15 cellular contexts compared by ENCODE assay signal in genomic region chr16:669666-670065, GRCh38. TPM values are rescaled to one million over a fixed set of nuclear protein-coding genes. Genes with fewer than 3 reads are reported as not detected.
A peak's percentile ranks its signal among the peaks of the same experiment; 100 is the strongest.
DNase-seq lines count a peak whose midpoint lies in the region; ATAC-seq, FAIRE-seq and TF ChIP-seq lines count a peak whose summit lies in the region.
"Had no signal": no experiment of that assay in that cellular context is flagged by ENCODE, and none has a peak within 500 bp of the region (broad histone marks: within the 10 kb centered on the region; RNA-seq: fewer than 3 reads in every experiment).

No MANE protein-coding gene starts in this region.

- CTCF ChIA-PET in activated CD8-positive, alpha-beta memory T cell treated with anti-CD3 and anti-CD28 coated beads, Interleukin-2, amount 10 ng/mL, durations not matched to agents 7 days and 5 days (lab: Charles Lee), result interaction anchor here (1.6 kb wide), 1 partner anchor 15 kb away, joined by 3 read pairs; the partner anchor contains the start of gene JMJD8
- CTCF ChIA-PET in K562 (lab: Yijun Ruan, JAX; ENCODE audit: low intra/inter-chr PET ratio), result no interaction called here

- peaks cover 28% of the 10 kb centered on the region for H3K79me2 ChIP-seq in K562 (ENCODE audit: control insufficient read depth, insufficient read depth, low read length)

- H3K27ac Mint-ChIP-seq in activated CD8-positive, alpha-beta memory T cell treated with anti-CD3 and anti-CD28 coated beads, Interleukin-2, amount 10 ng/mL, durations not matched to agents 7 days and 5 days, result no peak overlapping the region
- no peak overlapping the region for H3K27ac Mint-ChIP-seq in osteocyte (ENCODE audit: unreplicated experiment)

- H3K27me3 Mint-ChIP-seq in activated CD8-positive, alpha-beta memory T cell treated with anti-CD3 and anti-CD28 coated beads, Interleukin-2, amount 10 ng/mL, durations not matched to agents 7 days and 5 days, result no peaks in the 10 kb centered on the region
- no peaks in the 10 kb centered on the region for H3K27me3 Mint-ChIP-seq in osteocyte (ENCODE audit: unreplicated experiment)

- no peak overlapping the region for H2AFZ ChIP-seq in K562 (ENCODE audit: low read depth, low read length)

- peaks cover 10% of the 10 kb centered on the region for H3K4me1 Mint-ChIP-seq in activated CD8-positive, alpha-beta memory T cell treated with anti-CD3 and anti-CD28 coated beads, Interleukin-2, amount 10 ng/mL, durations not matched to agents 7 days and 5 days
- H3K4me1 Mint-ChIP-seq in osteocyte (ENCODE audit: unreplicated experiment), result peaks cover 6% of the 10 kb centered on the region

- H3K36me3 ChIP-seq in MG63, result peaks cover 63% of the 10 kb centered on the region
- peaks cover 58% of the 10 kb centered on the region for H3K36me3 ChIP-seq in K562 (ENCODE audit: control insufficient read depth, insufficient read depth, low read length)
- H3K36me3 ChIP-seq in esophagus muscularis mucosa, result peaks cover 42 to 56% (median 50%) of the 10 kb centered on the region in 4 donors

- H3K9me3 ChIP-seq in MG63 (no peaks in the 10 kb centered on the region), K562 (replicated peaks; ENCODE audit: control insufficient read depth, insufficient read depth, low read depth, low read length) (no peaks in the 10 kb centered on the region), esophagus muscularis mucosa (no peaks in the 10 kb centered on the region)

- 93% methylated on average over 12 of the region's 13 CpGs for WGBS in K562 (ENCODE audit: insufficient coverage, low coverage, missing lambda C conversion rate)
- WGBS in esophagus muscularis mucosa, result 92% methylated on average over 5 of the region's 13 CpGs

- H3K9me3 Mint-ChIP-seq in activated CD8-positive, alpha-beta memory T cell treated with anti-CD3 and anti-CD28 coated beads, Interleukin-2, amount 10 ng/mL, durations not matched to agents 7 days and 5 days (ENCODE audit: low read depth), result no peaks in the 10 kb centered on the region
- no peaks in the 10 kb centered on the region for H3K9me3 Mint-ChIP-seq in osteocyte (ENCODE audit: unreplicated experiment)

- no peaks in the 10 kb centered on the region for H3K27me3 ChIP-seq in MG63
- no peaks in the 10 kb centered on the region for H3K27me3 ChIP-seq in K562 (ENCODE audit: control insufficient read depth in 2 of 2, insufficient read depth in 2 of 2, low read length in 2 of 2)
- no peaks in the 10 kb centered on the region for H3K27me3 ChIP-seq in esophagus muscularis mucosa

- in situ Hi-C loops in K562 (cut with MboI), result loop anchor here (5.0 to 10.0 kb wide), 2 partner anchors 92 to 275 kb away; partner anchors contain the start of gene NME4

- intact Hi-C loops in K562 (cut with micrococcal nuclease), result loop anchor here (5.0 to 10.0 kb wide), 2 partner anchors 92 to 275 kb away; partner anchors contain the start of gene NME4
- intact Hi-C loops in esophagus muscularis mucosa (cut with DNase I), result no loop called here

- H3K4me2 ChIP-seq in K562 (ENCODE audit: insufficient read depth, low read length), result peak overlapping the region; percentile 80; the same call in 1 of the 2 replicates

- TF ChIP-seq CTCF in K562 (IDR thresholded peaks at IDR 0.05 in 2 of 3, conservative IDR thresholded peaks at IDR 0.05 in 1 of 3; ENCODE audit: insufficient read depth in 2 of 3, low read depth in 1 of 3, low read length in 3 of 3) (no peak), osteocyte (IDR thresholded peaks at IDR 0.05) (no peak), esophagus muscularis mucosa (IDR thresholded peaks at IDR 0.05) (no peak)

- POLR2A ChIA-PET in K562 (lab: Yijun Ruan, JAX), result interaction anchor here (1.1 kb wide), 1 partner anchor 12 kb away, joined by 4 read pairs; no protein-coding TSS in a partner anchor

- H3K4me3 ChIP-seq in MG63, result peak overlapping the region; percentile 96
- peak overlapping the region; percentile 99; the same call in 1 of the 2 replicates for H3K4me3 ChIP-seq in K562
- no peak overlapping the region for H3K4me3 ChIP-seq in esophagus muscularis mucosa

- TF ChIP-seq EP300 in K562 (IDR thresholded peaks at IDR 0.05; ENCODE audit: low read length) (no peak), esophagus muscularis mucosa (IDR thresholded peaks at IDR 0.05) (no peak)

- no peak overlapping the region; the same call in 2 of the 3 replicates for H3K27ac ChIP-seq in K562 (ENCODE audit: extremely low read depth, low read depth, low read length)
- no peak overlapping the region for H3K27ac ChIP-seq in esophagus muscularis mucosa (replicated peaks in 1 of 4)
- H3K27ac ChIP-seq: SK-N-MC had no signal

- peaks cover 8% of the 10 kb centered on the region for H3K36me3 Mint-ChIP-seq in activated CD8-positive, alpha-beta memory T cell treated with anti-CD3 and anti-CD28 coated beads, Interleukin-2, amount 10 ng/mL, durations not matched to agents 7 days and 5 days
- peaks cover 5% of the 10 kb centered on the region for H3K36me3 Mint-ChIP-seq in osteocyte (ENCODE audit: unreplicated experiment)

- no peak for TF ChIP-seq RAD21 in K562 (CRISPR knock-in tag; conservative IDR thresholded peaks at IDR 0.05 in 1 of 2, IDR thresholded peaks at IDR 0.05 in 1 of 2)

- TF ChIP-seq POLR2A in K562 (conservative IDR thresholded peaks at IDR 0.05) (no peak), esophagus muscularis mucosa (IDR thresholded peaks at IDR 0.05; ENCODE audit: low read depth) (no peak)

- BruUV-seq in K562 (replicated peaks; lab: Mats Ljungman, UMichigan), result no TSS peak

- H3K4me1 ChIP-seq in K562 (replicated peaks in 1 of 2; ENCODE audit: control insufficient read depth in 2 of 2, insufficient read depth in 2 of 2, low read length in 2 of 2), result peaks cover 17 to 95% of the 10 kb centered on the region in 2 experiments
- H3K4me1 ChIP-seq in esophagus muscularis mucosa, result peaks cover 15 to 34% (median 26%) of the 10 kb centered on the region in 4 donors

- H3K9ac ChIP-seq in K562 (ENCODE audit: insufficient read depth in 1 of 2, low read depth in 2 of 2, low read length in 2 of 2), result peak overlapping the region in 1 of 2 experiments; percentile 98; a peak in 2 of 4 replicates

- FAIRE-seq in K562 (lab: Jason Lieb, UNC), result no peak
- FAIRE-seq: endothelial cell of umbilical vein, G401.6 had no signal

- 0 out of 2 replicates have a peak, but pooled peaks cover 4% of the 10 kb centered on the region for H4K20me1 ChIP-seq in K562 (replicated peaks; ENCODE audit: control insufficient read depth, insufficient read depth, low read length)

- H3K4me3 Mint-ChIP-seq in activated CD8-positive, alpha-beta memory T cell treated with anti-CD3 and anti-CD28 coated beads, Interleukin-2, amount 10 ng/mL, durations not matched to agents 7 days and 5 days, result peak overlapping the region; percentile 73
- H3K4me3 Mint-ChIP-seq in osteocyte (ENCODE audit: unreplicated experiment), result peak overlapping the region; percentile 76

- no peak for DNase-seq in activated CD8-positive, alpha-beta memory T cell treated with anti-CD3 and anti-CD28 coated beads, Interleukin-2, amount 10 ng/mL, durations not matched to agents 7 days and 5 days
- no peak for DNase-seq in activated CD8-positive, alpha-beta memory T cell treated with anti-CD3 and anti-CD28 coated beads, Interleukin-2, amount 50 U/mL, for 48 hours
- no peak for DNase-seq in MG63
- no peak for DNase-seq in K562 (ENCODE audit: extremely low read depth in 1 of 4, low spot score in 3 of 4)
- no peak for DNase-seq in osteocyte (ENCODE audit: extremely low spot score, unreplicated experiment)
- DNase-seq in left lobe of liver (ENCODE audit: low spot score), result no peak
- DNase-seq in esophagus muscularis mucosa (ENCODE audit: extremely low spot score), result no peak
- DNase-seq in cortex of kidney (lab: John Stamatoyannopoulos, UW), result no peak
- DNase-seq: hypothalamus, mesenchymal stem cell, NCI-H526 treated with DMSO at 0.1 percent for 48 hours, retina had no signal

- no peaks in the 10 kb centered on the region for H3K9me1 ChIP-seq in K562 (ENCODE audit: control insufficient read depth, insufficient read depth, low read length)

- no peak for ATAC-seq in activated CD8-positive, alpha-beta memory T cell treated with anti-CD3 and anti-CD28 coated beads, Interleukin-2, amount 10 ng/mL, durations not matched to agents 7 days and 5 days
- ATAC-seq in K562, result no peak
- ATAC-seq in left lobe of liver, result no peak

RNA-seq across cellular contexts. Expression of gene RHOT2, which starts 1.7 kb away (rescaled TPM):
- total RNA-seq in activated CD8-positive, alpha-beta memory T cell treated with anti-CD3 and anti-CD28 coated beads, Interleukin-2, amount 10 ng/mL, durations not matched to agents 7 days and 5 days, result 100 to 1,000 TPM; 134 to 168 TPM
- 48.7 and 72.8 TPM in 2 replicates for total RNA-seq in MG63 (2014; rRNA removed; shearing (Covaris generic); ENCODE audit: low replicate concordance)
- total RNA-seq in K562 (2011; cell fraction: chromatin; rRNA removed; ENCODE audit: low replicate concordance), result 214 and 929 TPM in 2 replicates
- total RNA-seq in K562 (2011; cell fraction: nucleolus; rRNA removed), result 1,026 and 1,077 TPM in 2 replicates
- 329 and 385 TPM in 2 replicates for total RNA-seq in K562 (2011; cell fraction: nucleoplasm; rRNA removed)
- total RNA-seq in K562 (2014; rRNA removed) (116 and 158 TPM in 2 replicates), K562 (2014; rRNA removed; fragmentation: Illumina TruSeq; extraction: Trizol) (18.6 and 26.7 TPM in 2 replicates), K562 (2015; rRNA removed; fragmentation: Illumina TruSeq; extraction: Trizol) (83.6 and 87.9 TPM in 2 replicates), K562 (2021) (267 TPM in 2 replicates), osteocyte (125 and 126 TPM in 2 replicates), left lobe of liver (57.9 TPM), esophagus muscularis mucosa (10 to 100 TPM; 34.5 to 67.5 (median 58.6) TPM)
- polyA plus RNA-seq in K562 (2011; rRNA removed) (118 and 173 TPM in 2 replicates), K562 (2014; fragmentation: Illumina TruSeq; extraction: Trizol) (112 and 139 TPM in 2 replicates), K562 (2014; fragmentation: Nextera tagmentation; extraction: Ambion mirVana) (1 to 10 TPM; 5.0 to 6.8 TPM), K562 (2014; rRNA removed) (373 and 378 TPM in 2 replicates)
- polyA plus RNA-seq in K562 (2011; cell fraction: cytosol; rRNA removed), result 121 and 296 TPM in 2 replicates
- polyA plus RNA-seq in K562 (2011; cell fraction: nucleus; rRNA removed), result 1,454 and 2,407 TPM in 2 replicates
- polyA plus RNA-seq in K562 (2012), result 192 and 214 TPM in 2 replicates
- polyA minus RNA-seq in K562 (2011; rRNA and poly(A)+ RNA removed), result 14.4 and 20.6 TPM in 2 replicates
- 48.0 and 67.2 TPM in 2 replicates for polyA minus RNA-seq in K562 (2011; cell fraction: cytosol; rRNA and poly(A)+ RNA removed)
- 214 and 219 TPM in 2 replicates for polyA minus RNA-seq in K562 (2011; cell fraction: nucleus; rRNA and poly(A)+ RNA removed)

RNA-seq across cellular contexts. Expression of gene RHBDL1, which starts 5.8 kb away (rescaled TPM):
- under 1 TPM; 0.37 to 0.79 TPM for total RNA-seq in activated CD8-positive, alpha-beta memory T cell treated with anti-CD3 and anti-CD28 coated beads, Interleukin-2, amount 10 ng/mL, durations not matched to agents 7 days and 5 days
- 0.16 TPM in 1 of 2 replicates, not detected in the other for total RNA-seq in MG63 (2014; rRNA removed; shearing (Covaris generic); ENCODE audit: low replicate concordance)
- total RNA-seq in K562 (2011; cell fraction: chromatin; rRNA removed; ENCODE audit: low replicate concordance), result 4.0 and 18.2 TPM in 2 replicates
- total RNA-seq in K562 (2011; cell fraction: nucleolus; rRNA removed), result 16.8 and 19.9 TPM in 2 replicates
- total RNA-seq in K562 (2011; cell fraction: nucleoplasm; rRNA removed), result 6.3 and 7.2 TPM in 2 replicates
- total RNA-seq in K562 (2014; rRNA removed), result 2.7 and 3.9 TPM in 2 replicates
- 0.11 TPM in 1 of 2 replicates, not detected in the other for total RNA-seq in K562 (2014; rRNA removed; fragmentation: Illumina TruSeq; extraction: Trizol)
- total RNA-seq in K562 (2015; rRNA removed; fragmentation: Illumina TruSeq; extraction: Trizol), result 0.79 and 0.94 TPM in 2 replicates
- total RNA-seq in K562 (2021), result 3.6 and 4.0 TPM in 2 replicates
- 1.7 and 3.5 TPM in 2 replicates for polyA plus RNA-seq in K562 (2011; rRNA removed)
- 2.9 and 8.6 TPM in 2 replicates for polyA plus RNA-seq in K562 (2011; cell fraction: cytosol; rRNA removed)
- polyA plus RNA-seq in K562 (2011; cell fraction: nucleus; rRNA removed), result 36.3 and 53.0 TPM in 2 replicates
- 2.4 and 6.7 TPM in 2 replicates for polyA plus RNA-seq in K562 (2012)
- 0.55 and 1.1 TPM in 2 replicates for polyA plus RNA-seq in K562 (2014; fragmentation: Illumina TruSeq; extraction: Trizol)
- polyA plus RNA-seq in K562 (2014; fragmentation: Nextera tagmentation; extraction: Ambion mirVana), result under 1 TPM in 1 of 2 experiments, not detected in 1; 0.03 TPM
- polyA plus RNA-seq in K562 (2014; rRNA removed), result 3.4 and 5.6 TPM in 2 replicates
- polyA minus RNA-seq in K562 (2011; rRNA and poly(A)+ RNA removed), result 0.15 and 0.39 TPM in 2 replicates
- 1.2 TPM in 1 of 2 replicates, not detected in the other for polyA minus RNA-seq in K562 (2011; cell fraction: cytosol; rRNA and poly(A)+ RNA removed)
- 3.2 and 5.4 TPM in 2 replicates for polyA minus RNA-seq in K562 (2011; cell fraction: nucleus; rRNA and poly(A)+ RNA removed)
- 3.6 and 5.4 TPM in 2 replicates for total RNA-seq in osteocyte
- 1.1 TPM for total RNA-seq in left lobe of liver
- total RNA-seq in esophagus muscularis mucosa, result 1 to 10 TPM in 1 of 4 donors, under 1 TPM in 3; 0.17 to 2.0 (median 0.66) TPM

RNA-seq across cellular contexts. Expression of gene STUB1, which starts 10.5 kb away (rescaled TPM):
- 10 to 100 TPM; 84.2 to 87.1 TPM for total RNA-seq in activated CD8-positive, alpha-beta memory T cell treated with anti-CD3 and anti-CD28 coated beads, Interleukin-2, amount 10 ng/mL, durations not matched to agents 7 days and 5 days
- total RNA-seq in MG63 (2014; rRNA removed; shearing (Covaris generic); ENCODE audit: low replicate concordance), result 301 and 418 TPM in 2 replicates
- 38.7 and 156 TPM in 2 replicates for total RNA-seq in K562 (2011; cell fraction: chromatin; rRNA removed; ENCODE audit: low replicate concordance)
- total RNA-seq in K562 (2011; cell fraction: nucleolus; rRNA removed), result 192 and 203 TPM in 2 replicates
- 62.0 and 88.9 TPM in 2 replicates for total RNA-seq in K562 (2011; cell fraction: nucleoplasm; rRNA removed)
- total RNA-seq in K562 (2014; rRNA removed) (251 and 276 TPM in 2 replicates), K562 (2014; rRNA removed; fragmentation: Illumina TruSeq; extraction: Trizol) (65.4 and 88.2 TPM in 2 replicates), K562 (2015; rRNA removed; fragmentation: Illumina TruSeq; extraction: Trizol) (147 and 168 TPM in 2 replicates), K562 (2021) (191 and 213 TPM in 2 replicates), osteocyte (109 and 116 TPM in 2 replicates), left lobe of liver (56.2 TPM), esophagus muscularis mucosa (100 to 1,000 TPM; 155 to 215 (median 178) TPM)
- polyA plus RNA-seq in K562 (2011; rRNA removed) (114 TPM in 2 replicates), K562 (2014; fragmentation: Illumina TruSeq; extraction: Trizol) (152 and 188 TPM in 2 replicates), K562 (2014; fragmentation: Nextera tagmentation; extraction: Ambion mirVana) (10 to 100 TPM; 10.6 to 27.7 TPM), K562 (2014; rRNA removed) (193 and 200 TPM in 2 replicates)
- polyA plus RNA-seq in K562 (2011; cell fraction: cytosol; rRNA removed), result 94.5 and 181 TPM in 2 replicates
- 195 and 305 TPM in 2 replicates for polyA plus RNA-seq in K562 (2011; cell fraction: nucleus; rRNA removed)
- 87.2 and 101 TPM in 2 replicates for polyA plus RNA-seq in K562 (2012)
- 22.1 and 33.0 TPM in 2 replicates for polyA minus RNA-seq in K562 (2011; rRNA and poly(A)+ RNA removed)
- polyA minus RNA-seq in K562 (2011; cell fraction: cytosol; rRNA and poly(A)+ RNA removed), result 41.4 and 45.7 TPM in 2 replicates
- polyA minus RNA-seq in K562 (2011; cell fraction: nucleus; rRNA and poly(A)+ RNA removed), result 57.6 and 61.8 TPM in 2 replicates

RNA-seq across cellular contexts. Expression of gene JMJD8, which starts 14.5 kb away (rescaled TPM):
- 10 to 100 TPM; 30.5 to 37.1 TPM for total RNA-seq in activated CD8-positive, alpha-beta memory T cell treated with anti-CD3 and anti-CD28 coated beads, Interleukin-2, amount 10 ng/mL, durations not matched to agents 7 days and 5 days
- 15.1 and 66.3 TPM in 2 replicates for total RNA-seq in MG63 (2014; rRNA removed; shearing (Covaris generic); ENCODE audit: low replicate concordance)
- total RNA-seq in K562 (2011; cell fraction: chromatin; rRNA removed; ENCODE audit: low replicate concordance), result 18.2 and 82.3 TPM in 2 replicates
- total RNA-seq in K562 (2011; cell fraction: nucleolus; rRNA removed), result 114 and 120 TPM in 2 replicates
- total RNA-seq in K562 (2011; cell fraction: nucleoplasm; rRNA removed), result 55.7 and 56.0 TPM in 2 replicates
- total RNA-seq in K562 (2014; rRNA removed) (48.3 and 63.8 TPM in 2 replicates), K562 (2014; rRNA removed; fragmentation: Illumina TruSeq; extraction: Trizol) (9.6 and 15.8 TPM in 2 replicates), K562 (2015; rRNA removed; fragmentation: Illumina TruSeq; extraction: Trizol) (28.3 and 29.3 TPM in 2 replicates), K562 (2021) (50.6 and 56.6 TPM in 2 replicates), osteocyte (57.6 and 62.1 TPM in 2 replicates), left lobe of liver (40.5 TPM), esophagus muscularis mucosa (100 to 1,000 TPM in 1 of 4 donors, 10 to 100 TPM in 3; 73.2 to 114 (median 88.1) TPM)
- polyA plus RNA-seq in K562 (2011; rRNA removed) (22.2 and 33.4 TPM in 2 replicates), K562 (2014; fragmentation: Illumina TruSeq; extraction: Trizol) (43.3 and 47.9 TPM in 2 replicates), K562 (2014; fragmentation: Nextera tagmentation; extraction: Ambion mirVana) (1 to 10 TPM; 1.2 to 2.3 TPM), K562 (2014; rRNA removed) (46.6 and 48.7 TPM in 2 replicates)
- 35.0 and 78.3 TPM in 2 replicates for polyA plus RNA-seq in K562 (2011; cell fraction: cytosol; rRNA removed)
- 96.4 and 165 TPM in 2 replicates for polyA plus RNA-seq in K562 (2011; cell fraction: nucleus; rRNA removed)
- polyA plus RNA-seq in K562 (2012), result 52.6 and 67.7 TPM in 2 replicates
- 5.2 and 7.4 TPM in 2 replicates for polyA minus RNA-seq in K562 (2011; rRNA and poly(A)+ RNA removed)
- 16.1 and 16.5 TPM in 2 replicates for polyA minus RNA-seq in K562 (2011; cell fraction: cytosol; rRNA and poly(A)+ RNA removed)
- 65.4 and 66.1 TPM in 2 replicates for polyA minus RNA-seq in K562 (2011; cell fraction: nucleus; rRNA and poly(A)+ RNA removed)

RNA-seq across cellular contexts. Expression of gene WDR90, which starts 20.5 kb away (rescaled TPM):
- 100 to 1,000 TPM in 1 of 2 experiments, 10 to 100 TPM in 1; 74.7 to 108 TPM for total RNA-seq in activated CD8-positive, alpha-beta memory T cell treated with anti-CD3 and anti-CD28 coated beads, Interleukin-2, amount 10 ng/mL, durations not matched to agents 7 days and 5 days
- total RNA-seq in MG63 (2014; rRNA removed; shearing (Covaris generic); ENCODE audit: low replicate concordance), result 6.0 and 17.3 TPM in 2 replicates
- 25.8 and 70.2 TPM in 2 replicates for total RNA-seq in K562 (2011; cell fraction: chromatin; rRNA removed; ENCODE audit: low replicate concordance)
- total RNA-seq in K562 (2011; cell fraction: nucleolus; rRNA removed), result 50.4 and 60.9 TPM in 2 replicates
- 29.8 and 30.4 TPM in 2 replicates for total RNA-seq in K562 (2011; cell fraction: nucleoplasm; rRNA removed)
- 4.9 and 6.5 TPM in 2 replicates for total RNA-seq in K562 (2014; rRNA removed)
- 0.80 and 1.3 TPM in 2 replicates for total RNA-seq in K562 (2014; rRNA removed; fragmentation: Illumina TruSeq; extraction: Trizol)
- 3.0 and 3.3 TPM in 2 replicates for total RNA-seq in K562 (2015; rRNA removed; fragmentation: Illumina TruSeq; extraction: Trizol)
- 10.0 and 12.6 TPM in 2 replicates for total RNA-seq in K562 (2021)
- polyA plus RNA-seq in K562 (2011; rRNA removed), result 5.7 and 9.4 TPM in 2 replicates
- 3.8 and 9.9 TPM in 2 replicates for polyA plus RNA-seq in K562 (2011; cell fraction: cytosol; rRNA removed)
- polyA plus RNA-seq in K562 (2011; cell fraction: nucleus; rRNA removed), result 72.9 and 107 TPM in 2 replicates
- polyA plus RNA-seq in K562 (2012), result 6.3 and 9.5 TPM in 2 replicates
- polyA plus RNA-seq in K562 (2014; fragmentation: Illumina TruSeq; extraction: Trizol), result 1.4 and 4.3 TPM in 2 replicates
- polyA plus RNA-seq in K562 (2014; fragmentation: Nextera tagmentation; extraction: Ambion mirVana), result under 1 TPM; 0.44 to 0.46 TPM
- polyA plus RNA-seq in K562 (2014; rRNA removed), result 8.1 and 10.6 TPM in 2 replicates
- 1.0 and 1.4 TPM in 2 replicates for polyA minus RNA-seq in K562 (2011; rRNA and poly(A)+ RNA removed)
- 2.6 and 4.5 TPM in 2 replicates for polyA minus RNA-seq in K562 (2011; cell fraction: cytosol; rRNA and poly(A)+ RNA removed)
- 20.9 and 23.9 TPM in 2 replicates for polyA minus RNA-seq in K562 (2011; cell fraction: nucleus; rRNA and poly(A)+ RNA removed)
- 28.2 and 38.9 TPM in 2 replicates for total RNA-seq in osteocyte
- 17.2 TPM for total RNA-seq in left lobe of liver
- total RNA-seq in esophagus muscularis mucosa, result 10 to 100 TPM in 3 of 4 donors, 1 to 10 TPM in 1; 8.2 to 22.7 (median 16.5) TPM

Comparison
In these comparisons a context has a peak if more than half of its experiments do, and no peak if none do; other contexts are left out.
1. H3K4me3 ChIP-seq: peak in MG63 (single experiment) and K562 (single experiment); none in esophagus muscularis mucosa (0 of 4).